In the genomic region with DNA sequence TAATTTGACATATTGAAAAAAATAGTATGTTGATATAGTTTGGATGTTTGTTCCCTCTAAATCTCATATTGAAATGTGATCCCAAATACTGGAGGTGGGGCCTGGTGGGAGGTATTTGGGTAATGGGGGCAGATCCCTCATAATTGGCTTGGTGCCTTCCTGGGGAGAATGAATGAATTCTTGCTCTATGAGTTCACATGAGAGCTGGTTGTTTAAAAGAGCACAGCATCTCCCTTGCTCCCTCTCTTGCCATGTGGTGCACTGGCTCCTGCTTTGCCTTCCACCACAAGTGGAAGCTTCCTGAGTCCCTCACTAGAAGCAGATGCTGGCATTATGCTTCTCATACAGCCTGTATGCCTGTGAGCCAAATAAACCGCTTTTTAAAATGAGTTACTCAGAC, we compare ENCODE assay signal across 1 cellular context.
TF ChIP-seq lines count a peak whose summit lies in the region.

No MANE protein-coding gene starts in this region.

TF ChIP-seq in HEK293, 187 proteins besides CTCF, POLR2A, EP300 and RAD21 (continued from another document):
- TF ChIP-seq, protein P1, sequence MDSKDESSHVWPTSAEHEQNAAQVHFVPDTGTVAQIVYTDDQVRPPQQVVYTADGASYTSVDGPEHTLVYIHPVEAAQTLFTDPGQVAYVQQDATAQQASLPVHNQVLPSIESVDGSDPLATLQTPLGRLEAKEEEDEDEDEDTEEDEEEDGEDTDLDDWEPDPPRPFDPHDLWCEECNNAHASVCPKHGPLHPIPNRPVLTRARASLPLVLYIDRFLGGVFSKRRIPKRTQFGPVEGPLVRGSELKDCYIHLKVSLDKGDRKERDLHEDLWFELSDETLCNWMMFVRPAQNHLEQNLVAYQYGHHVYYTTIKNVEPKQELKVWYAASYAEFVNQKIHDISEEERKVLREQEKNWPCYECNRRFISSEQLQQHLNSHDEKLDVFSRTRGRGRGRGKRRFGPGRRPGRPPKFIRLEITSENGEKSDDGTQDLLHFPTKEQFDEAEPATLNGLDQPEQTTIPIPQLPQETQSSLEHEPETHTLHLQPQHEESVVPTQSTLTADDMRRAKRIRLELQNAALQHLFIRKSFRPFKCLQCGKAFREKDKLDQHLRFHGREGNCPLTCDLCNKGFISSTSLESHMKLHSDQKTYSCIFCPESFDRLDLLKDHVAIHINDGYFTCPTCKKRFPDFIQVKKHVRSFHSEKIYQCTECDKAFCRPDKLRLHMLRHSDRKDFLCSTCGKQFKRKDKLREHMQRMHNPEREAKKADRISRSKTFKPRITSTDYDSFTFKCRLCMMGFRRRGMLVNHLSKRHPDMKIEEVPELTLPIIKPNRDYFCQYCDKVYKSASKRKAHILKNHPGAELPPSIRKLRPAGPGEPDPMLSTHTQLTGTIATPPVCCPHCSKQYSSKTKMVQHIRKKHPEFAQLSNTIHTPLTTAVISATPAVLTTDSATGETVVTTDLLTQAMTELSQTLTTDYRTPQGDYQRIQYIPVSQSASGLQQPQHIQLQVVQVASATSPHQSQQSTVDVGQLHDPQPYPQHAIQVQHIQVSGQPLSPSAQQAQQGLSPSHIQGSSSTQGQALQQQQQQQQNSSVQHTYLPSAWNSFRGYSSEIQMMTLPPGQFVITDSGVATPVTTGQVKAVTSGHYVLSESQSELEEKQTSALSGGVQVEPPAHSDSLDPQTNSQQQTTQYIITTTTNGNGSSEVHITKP (tag by site-specific recombination; IDR thresholded peaks at IDR 0.05) = 0 out of 2 replicates have a peak, but pooled peaks have one; percentile 26
- no peak for TF ChIP-seq ZNF350 (tag by site-specific recombination; IDR thresholded peaks at IDR 0.05)
- TF ChIP-seq ZNF48 (tag by site-specific recombination; IDR thresholded peaks at IDR 0.05) = no peak
- peak; percentile 74 for TF ChIP-seq GLIS1 (tag by site-specific recombination; IDR thresholded peaks at IDR 0.05)
- TF ChIP-seq, protein P2, sequence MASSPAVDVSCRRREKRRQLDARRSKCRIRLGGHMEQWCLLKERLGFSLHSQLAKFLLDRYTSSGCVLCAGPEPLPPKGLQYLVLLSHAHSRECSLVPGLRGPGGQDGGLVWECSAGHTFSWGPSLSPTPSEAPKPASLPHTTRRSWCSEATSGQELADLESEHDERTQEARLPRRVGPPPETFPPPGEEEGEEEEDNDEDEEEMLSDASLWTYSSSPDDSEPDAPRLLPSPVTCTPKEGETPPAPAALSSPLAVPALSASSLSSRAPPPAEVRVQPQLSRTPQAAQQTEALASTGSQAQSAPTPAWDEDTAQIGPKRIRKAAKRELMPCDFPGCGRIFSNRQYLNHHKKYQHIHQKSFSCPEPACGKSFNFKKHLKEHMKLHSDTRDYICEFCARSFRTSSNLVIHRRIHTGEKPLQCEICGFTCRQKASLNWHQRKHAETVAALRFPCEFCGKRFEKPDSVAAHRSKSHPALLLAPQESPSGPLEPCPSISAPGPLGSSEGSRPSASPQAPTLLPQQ (tag by site-specific recombination; IDR thresholded peaks at IDR 0.05) = peak; percentile 19; the same call in 1 of the 2 replicates
- no peak for TF ChIP-seq ZNF548 (tag by site-specific recombination; IDR thresholded peaks at IDR 0.05)
- no peak for TF ChIP-seq ZNF843 (tag by site-specific recombination; IDR thresholded peaks at IDR 0.05)
- TF ChIP-seq, protein P3, sequence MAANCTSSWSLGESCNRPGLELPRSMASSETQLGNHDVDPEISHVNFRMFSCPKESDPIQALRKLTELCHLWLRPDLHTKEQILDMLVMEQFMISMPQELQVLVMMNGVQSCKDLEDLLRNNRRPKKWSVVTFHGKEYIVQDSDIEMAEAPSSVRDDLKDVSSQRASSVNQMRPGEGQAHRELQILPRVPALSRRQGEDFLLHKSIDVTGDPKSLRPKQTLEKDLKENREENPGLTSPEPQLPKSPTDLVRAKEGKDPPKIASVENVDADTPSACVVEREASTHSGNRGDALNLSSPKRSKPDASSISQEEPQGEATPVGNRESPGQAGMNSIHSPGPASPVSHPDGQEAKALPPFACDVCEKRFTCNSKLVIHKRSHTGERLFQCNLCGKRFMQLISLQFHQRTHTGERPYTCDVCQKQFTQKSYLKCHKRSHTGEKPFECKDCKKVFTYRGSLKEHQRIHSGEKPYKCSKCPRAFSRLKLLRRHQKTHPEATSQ (tag by site-specific recombination; IDR thresholded peaks at IDR 0.05) = no peak
- TF ChIP-seq, protein P4, sequence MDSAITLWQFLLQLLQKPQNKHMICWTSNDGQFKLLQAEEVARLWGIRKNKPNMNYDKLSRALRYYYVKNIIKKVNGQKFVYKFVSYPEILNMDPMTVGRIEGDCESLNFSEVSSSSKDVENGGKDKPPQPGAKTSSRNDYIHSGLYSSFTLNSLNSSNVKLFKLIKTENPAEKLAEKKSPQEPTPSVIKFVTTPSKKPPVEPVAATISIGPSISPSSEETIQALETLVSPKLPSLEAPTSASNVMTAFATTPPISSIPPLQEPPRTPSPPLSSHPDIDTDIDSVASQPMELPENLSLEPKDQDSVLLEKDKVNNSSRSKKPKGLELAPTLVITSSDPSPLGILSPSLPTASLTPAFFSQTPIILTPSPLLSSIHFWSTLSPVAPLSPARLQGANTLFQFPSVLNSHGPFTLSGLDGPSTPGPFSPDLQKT (IDR thresholded peaks at IDR 0.05; ENCODE audit: borderline replicate concordance, low read depth, low read length) = no peak
- TF ChIP-seq, protein P5, sequence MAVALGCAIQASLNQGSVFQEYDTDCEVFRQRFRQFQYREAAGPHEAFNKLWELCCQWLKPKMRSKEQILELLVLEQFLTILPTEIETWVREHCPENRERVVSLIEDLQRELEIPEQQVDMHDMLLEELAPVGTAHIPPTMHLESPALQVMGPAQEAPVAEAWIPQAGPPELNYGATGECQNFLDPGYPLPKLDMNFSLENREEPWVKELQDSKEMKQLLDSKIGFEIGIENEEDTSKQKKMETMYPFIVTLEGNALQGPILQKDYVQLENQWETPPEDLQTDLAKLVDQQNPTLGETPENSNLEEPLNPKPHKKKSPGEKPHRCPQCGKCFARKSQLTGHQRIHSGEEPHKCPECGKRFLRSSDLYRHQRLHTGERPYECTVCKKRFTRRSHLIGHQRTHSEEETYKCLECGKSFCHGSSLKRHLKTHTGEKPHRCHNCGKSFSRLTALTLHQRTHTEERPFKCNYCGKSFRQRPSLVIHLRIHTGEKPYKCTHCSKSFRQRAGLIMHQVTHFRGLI (tag by site-specific recombination; IDR thresholded peaks at IDR 0.05) = no peak
- TF ChIP-seq KLF16 (tag by site-specific recombination; IDR thresholded peaks at IDR 0.05) = no peak
- TF ChIP-seq ZNF132 (tag by site-specific recombination; IDR thresholded peaks at IDR 0.05; ENCODE audit: borderline replicate concordance) = no peak
- peak; percentile 36; the same call in 1 of the 2 replicates for TF ChIP-seq ZFHX2 (tag by site-specific recombination; conservative IDR thresholded peaks at IDR 0.05)
- TF ChIP-seq, protein P6, sequence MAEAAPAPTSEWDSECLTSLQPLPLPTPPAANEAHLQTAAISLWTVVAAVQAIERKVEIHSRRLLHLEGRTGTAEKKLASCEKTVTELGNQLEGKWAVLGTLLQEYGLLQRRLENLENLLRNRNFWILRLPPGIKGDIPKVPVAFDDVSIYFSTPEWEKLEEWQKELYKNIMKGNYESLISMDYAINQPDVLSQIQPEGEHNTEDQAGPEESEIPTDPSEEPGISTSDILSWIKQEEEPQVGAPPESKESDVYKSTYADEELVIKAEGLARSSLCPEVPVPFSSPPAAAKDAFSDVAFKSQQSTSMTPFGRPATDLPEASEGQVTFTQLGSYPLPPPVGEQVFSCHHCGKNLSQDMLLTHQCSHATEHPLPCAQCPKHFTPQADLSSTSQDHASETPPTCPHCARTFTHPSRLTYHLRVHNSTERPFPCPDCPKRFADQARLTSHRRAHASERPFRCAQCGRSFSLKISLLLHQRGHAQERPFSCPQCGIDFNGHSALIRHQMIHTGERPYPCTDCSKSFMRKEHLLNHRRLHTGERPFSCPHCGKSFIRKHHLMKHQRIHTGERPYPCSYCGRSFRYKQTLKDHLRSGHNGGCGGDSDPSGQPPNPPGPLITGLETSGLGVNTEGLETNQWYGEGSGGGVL (tag by site-specific recombination; IDR thresholded peaks at IDR 0.05) = peak; percentile 11; the same call in 1 of the 2 replicates
